1 cellular context compared by ENCODE assay signal in the genomic region with DNA sequence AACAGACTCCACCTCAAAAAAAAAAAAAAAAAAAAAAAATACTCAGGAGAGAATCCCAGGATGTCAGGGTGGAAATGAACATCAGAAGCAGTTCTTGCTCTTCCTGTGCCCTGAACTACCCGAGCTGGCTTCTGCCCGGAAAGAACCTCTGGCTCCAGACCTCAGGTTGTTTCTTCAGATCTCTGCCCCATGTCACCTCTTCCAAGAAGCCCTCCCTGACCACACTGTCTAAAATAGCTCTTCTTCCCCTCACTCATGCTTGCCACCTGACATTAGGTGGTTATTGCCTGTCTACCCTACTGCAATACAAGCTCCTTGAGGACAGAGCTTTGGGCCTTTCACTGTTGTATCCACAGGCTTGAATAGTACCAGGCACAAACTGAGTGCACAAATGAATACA.
TF ChIP-seq lines count a peak whose summit lies in the region.

No MANE protein-coding gene starts in this region.

TF ChIP-seq in H1, 55 proteins besides CTCF, POLR2A, EP300 and RAD21:
- no peak for TF ChIP-seq FOSL1 (IDR thresholded peaks at IDR 0.05; ENCODE audit: insufficient read depth, low read depth, low read length)
- TF ChIP-seq BCL11A (IDR thresholded peaks at IDR 0.05; ENCODE audit: low read depth in 2 of 2, low read length in 2 of 2): no peak
- TF ChIP-seq SP2 (IDR thresholded peaks at IDR 0.05; ENCODE audit: low read length): no peak
- TF ChIP-seq SRF (IDR thresholded peaks at IDR 0.05; ENCODE audit: low read depth, low read length): no peak
- TF ChIP-seq GABPA (IDR thresholded peaks at IDR 0.05; ENCODE audit: borderline replicate concordance, insufficient read depth, low read length): no peak
- no peak for TF ChIP-seq PHF8 (conservative IDR thresholded peaks at IDR 0.05; ENCODE audit: low read depth, low read length)
- no peak for TF ChIP-seq GTF2F1 (IDR thresholded peaks at IDR 0.05; ENCODE audit: borderline replicate concordance, low read depth, low read length)
- no peak for TF ChIP-seq TAF1 (IDR thresholded peaks at IDR 0.05; ENCODE audit: low read depth, low read length)
- TF ChIP-seq, protein P1, sequence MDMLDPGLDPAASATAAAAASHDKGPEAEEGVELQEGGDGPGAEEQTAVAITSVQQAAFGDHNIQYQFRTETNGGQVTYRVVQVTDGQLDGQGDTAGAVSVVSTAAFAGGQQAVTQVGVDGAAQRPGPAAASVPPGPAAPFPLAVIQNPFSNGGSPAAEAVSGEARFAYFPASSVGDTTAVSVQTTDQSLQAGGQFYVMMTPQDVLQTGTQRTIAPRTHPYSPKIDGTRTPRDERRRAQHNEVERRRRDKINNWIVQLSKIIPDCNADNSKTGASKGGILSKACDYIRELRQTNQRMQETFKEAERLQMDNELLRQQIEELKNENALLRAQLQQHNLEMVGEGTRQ (IDR thresholded peaks at IDR 0.05; ENCODE audit: low read length): no peak
- TF ChIP-seq JUN (IDR thresholded peaks at IDR 0.05; ENCODE audit: low read depth, low read length): no peak
- no peak for TF ChIP-seq KDM4A (IDR thresholded peaks at IDR 0.05; ENCODE audit: low read depth, low read length, severe bottlenecking)
- no peak for TF ChIP-seq CBX5 (IDR thresholded peaks at IDR 0.05; ENCODE audit: low read depth, low read length)
- TF ChIP-seq POU5F1 (IDR thresholded peaks at IDR 0.05; ENCODE audit: low read depth, low read length): no peak
- no peak for TF ChIP-seq YY1 (IDR thresholded peaks at IDR 0.05; ENCODE audit: low read depth, low read length)
- TF ChIP-seq POLR2AphosphoS5 (IDR thresholded peaks at IDR 0.05; ENCODE audit: low read depth, low read length): no peak
